Comparison of ENCODE assay signal across 11 cellular contexts in genomic region chr3:172616061-172616461, GRCh38.
DNase-seq lines count a peak whose midpoint lies in the region; ATAC-seq, FAIRE-seq and TF ChIP-seq lines count a peak whose summit lies in the region.
"Had no signal": no experiment of that assay in that cellular context is flagged by ENCODE, and none has a peak within 500 bp of the region (broad histone marks: within the 10 kb centered on the region; RNA-seq: fewer than 3 reads in every experiment).

No MANE protein-coding gene starts in this region.

- DNase-seq in activated CD4-positive, alpha-beta T cell treated with anti-CD3 and anti-CD28 coated beads, Interleukin-2, amount 10 ng/mL, durations not matched to agents 24 days and 14 days, result no peak
- DNase-seq in activated CD4-positive, alpha-beta T cell treated with anti-CD3 and anti-CD28 coated beads, Interleukin-2, amount 50 U/mL, for 1 hour, result no peak
- DNase-seq in natural killer cell (no peak), frontal cortex (ENCODE audit: low spot score in 2 of 2) (no peak), cerebellar cortex (ENCODE audit: low spot score) (no peak)
- DNase-seq: midbrain, NCI-H1105 had no signal

- intact Hi-C loops in activated CD4-positive, alpha-beta T cell treated with anti-CD3 and anti-CD28 coated beads, Interleukin-2, amount 10 ng/mL, durations not matched to agents 24 days and 14 days (cut with micrococcal nuclease), result loop anchor here (1.0 kb wide), 2 partner anchors 9 to 35 kb away; no protein-coding TSS in a partner anchor
- intact Hi-C loops in natural killer cell (cut with micrococcal nuclease), result no loop called here

- H3K27me3 Mint-ChIP-seq in activated CD4-positive, alpha-beta T cell treated with anti-CD3 and anti-CD28 coated beads, Interleukin-2, amount 10 ng/mL, durations not matched to agents 24 days and 14 days, result no peaks in the 10 kb centered on the region
- H3K27me3 Mint-ChIP-seq in T-helper 1 cell treated with Interleukin-12 subunit alpha and Interleukin-12 subunit beta and Interleukin-4 antibody, amounts not matched to agents 30 μg/mL and 1 μg/mL, for 36 hours (ENCODE audit: low read depth), result no peaks in the 10 kb centered on the region
- no peaks in the 10 kb centered on the region for H3K27me3 Mint-ChIP-seq in natural killer cell (ENCODE audit: low read depth in 2 of 2)

- H3K4me1 Mint-ChIP-seq in activated CD4-positive, alpha-beta T cell treated with anti-CD3 and anti-CD28 coated beads, Interleukin-2, amount 10 ng/mL, durations not matched to agents 24 days and 14 days, result peaks cover 20% of the 10 kb centered on the region
- H3K4me1 Mint-ChIP-seq in T-helper 1 cell treated with Interleukin-12 subunit alpha and Interleukin-12 subunit beta and Interleukin-4 antibody, amounts not matched to agents 30 μg/mL and 1 μg/mL, for 36 hours (ENCODE audit: low read depth), result peaks cover 23% of the 10 kb centered on the region
- H3K4me1 Mint-ChIP-seq in natural killer cell, result peaks cover 21 to 25% of the 10 kb centered on the region in 2 donors

- FAIRE-seq in frontal cortex (lab: Jason Lieb, UNC), result no peak
- FAIRE-seq: colon had no signal

- H3K36me3 Mint-ChIP-seq in activated CD4-positive, alpha-beta T cell treated with anti-CD3 and anti-CD28 coated beads, Interleukin-2, amount 10 ng/mL, durations not matched to agents 24 days and 14 days (ENCODE audit: low read depth), result peaks cover 4% of the 10 kb centered on the region
- peaks cover 14% of the 10 kb centered on the region for H3K36me3 Mint-ChIP-seq in T-helper 1 cell treated with Interleukin-12 subunit alpha and Interleukin-12 subunit beta and Interleukin-4 antibody, amounts not matched to agents 30 μg/mL and 1 μg/mL, for 36 hours (ENCODE audit: low read depth)
- peaks cover under 1% of the 10 kb centered on the region for H3K36me3 Mint-ChIP-seq in natural killer cell

- peak overlapping the region; percentile 60 for H3K4me3 Mint-ChIP-seq in activated CD4-positive, alpha-beta T cell treated with anti-CD3 and anti-CD28 coated beads, Interleukin-2, amount 10 ng/mL, durations not matched to agents 24 days and 14 days
- H3K4me3 Mint-ChIP-seq in T-helper 1 cell treated with Interleukin-12 subunit alpha and Interleukin-12 subunit beta and Interleukin-4 antibody, amounts not matched to agents 30 μg/mL and 1 μg/mL, for 36 hours, result peak overlapping the region; percentile 47
- H3K4me3 Mint-ChIP-seq in natural killer cell, result peak overlapping the region; percentile 66

- peaks cover 11% of the 10 kb centered on the region for H3K9me3 Mint-ChIP-seq in activated CD4-positive, alpha-beta T cell treated with anti-CD3 and anti-CD28 coated beads, Interleukin-2, amount 10 ng/mL, durations not matched to agents 24 days and 14 days
- peaks cover 18% of the 10 kb centered on the region for H3K9me3 Mint-ChIP-seq in T-helper 1 cell treated with Interleukin-12 subunit alpha and Interleukin-12 subunit beta and Interleukin-4 antibody, amounts not matched to agents 30 μg/mL and 1 μg/mL, for 36 hours
- H3K9me3 Mint-ChIP-seq in natural killer cell, result no peaks in the 10 kb centered on the region

- peak; percentile 71 for ATAC-seq in GM21576 (IDR thresholded peaks at IDR 0.05; ENCODE audit: unreplicated experiment)
- peak; percentile 64 to 74 (median 65) for ATAC-seq in natural killer cell
- ATAC-seq in HG02763 (IDR thresholded peaks at IDR 0.05; ENCODE audit: unreplicated experiment), result no peak

- peak overlapping the region; percentile 83 for H3K27ac Mint-ChIP-seq in activated CD4-positive, alpha-beta T cell treated with anti-CD3 and anti-CD28 coated beads, Interleukin-2, amount 10 ng/mL, durations not matched to agents 24 days and 14 days
- H3K27ac Mint-ChIP-seq in T-helper 1 cell treated with Interleukin-12 subunit alpha and Interleukin-12 subunit beta and Interleukin-4 antibody, amounts not matched to agents 30 μg/mL and 1 μg/mL, for 36 hours, result peak overlapping the region; percentile 85
- H3K27ac Mint-ChIP-seq in natural killer cell, result peak overlapping the region; percentile 83 to 87

- no peak for TF ChIP-seq CTCF in natural killer cell (IDR thresholded peaks at IDR 0.05)
